8 cellular contexts compared by ENCODE assay signal in the genomic region with DNA sequence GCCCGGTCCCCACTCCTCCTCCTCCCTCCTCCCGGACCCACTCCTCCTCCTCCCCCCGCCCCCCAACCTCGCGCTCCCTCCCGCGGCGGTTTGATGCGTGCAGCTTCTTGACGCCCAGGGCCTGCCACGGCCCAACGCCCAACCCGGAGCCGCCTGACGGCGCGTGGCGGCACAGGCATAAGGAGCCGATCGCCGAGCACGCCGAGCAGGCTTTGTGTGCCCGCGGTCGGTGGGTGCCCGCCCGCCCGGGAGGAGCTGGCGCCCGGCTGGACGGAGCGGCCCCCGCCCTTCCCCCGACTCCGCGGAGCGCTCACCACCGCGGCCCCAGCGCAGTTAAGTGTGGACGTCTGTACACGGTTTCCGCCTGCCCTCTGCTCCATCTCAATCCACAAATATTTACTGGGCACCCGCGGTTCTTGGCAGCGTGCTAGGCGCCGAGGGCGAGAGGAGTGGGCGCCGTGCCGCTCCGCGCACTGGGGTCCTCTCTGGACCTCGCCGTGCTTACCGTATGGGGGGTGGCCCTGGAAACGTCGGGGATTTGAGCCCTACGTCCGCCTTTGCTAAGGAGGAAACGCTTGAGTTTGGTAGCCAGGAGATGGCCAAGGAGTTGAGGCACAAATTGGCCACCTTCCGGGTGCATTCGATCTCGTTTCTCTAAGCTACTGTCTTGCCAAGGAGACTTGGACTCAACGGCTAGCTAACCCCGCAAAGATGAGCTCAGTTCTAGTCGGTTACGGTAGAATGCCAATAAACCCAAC. TPM values are rescaled to one million over a fixed set of nuclear protein-coding genes. Genes with fewer than 3 reads are reported as not detected.
DNase-seq lines count a peak whose midpoint lies in the region; FAIRE-seq lines count a peak whose summit lies in the region.

No MANE protein-coding gene starts in this region.

- H3K9me3 Mint-ChIP-seq in activated naive CD4-positive, alpha-beta T cell treated with anti-CD3 and anti-CD28 coated beads for 36 hours: no peaks in the 10 kb centered on the region

- H3K4me1 Mint-ChIP-seq in activated naive CD4-positive, alpha-beta T cell treated with anti-CD3 and anti-CD28 coated beads for 36 hours (ENCODE audit: low read depth): peaks cover 28% of the 10 kb centered on the region

- CTCF ChIA-PET in activated naive CD4-positive, alpha-beta T cell treated with anti-CD3 and anti-CD28 coated beads for 36 hours (lab: Charles Lee): interaction anchor here (1.2 to 4.0 kb wide), 3 partner anchors 9 to 24 kb away, joined by 5 to 48 read pairs (median 6); a partner anchor contains a TSS

- H3K23ac ChIP-seq in neuronal stem cell (ENCODE audit: low read depth, low read length, poor library complexity): peak overlapping the region; percentile 92

- peak overlapping the region; percentile 82 for H2BK120ac ChIP-seq in neuronal stem cell (ENCODE audit: low read depth, low read length)

- peak overlapping the region; percentile 92 for H2BK5ac ChIP-seq in neuronal stem cell (ENCODE audit: low read length)

- WGBS in neuronal stem cell (ENCODE audit: extremely low coverage in 2 of 2, insufficient read length in 2 of 2, insufficient replicate concordance in 1 of 2), 2 donors: no CpG with 5 or more reads among the region's 70 CpGs

- peak overlapping the region; percentile 7 for H2BK12ac ChIP-seq in neuronal stem cell (ENCODE audit: low read length)

- peak overlapping the region; percentile 88 for H3K27ac Mint-ChIP-seq in activated naive CD4-positive, alpha-beta T cell treated with anti-CD3 and anti-CD28 coated beads for 36 hours

- peak overlapping the region; percentile 82 for H3K4me3 ChIP-seq in SJSA1
- H3K4me3 ChIP-seq in neuronal stem cell (ENCODE audit: low read length in 2 of 2): peak overlapping the region; percentile 83 to 96

- peak overlapping the region; percentile 52 for H3K4me2 ChIP-seq in neuronal stem cell (ENCODE audit: insufficient read depth, low read length, poor library complexity, severe bottlenecking)

- H3K36me3 Mint-ChIP-seq in activated naive CD4-positive, alpha-beta T cell treated with anti-CD3 and anti-CD28 coated beads for 36 hours (ENCODE audit: low read depth): peaks cover 29% of the 10 kb centered on the region

- H4K91ac ChIP-seq in neuronal stem cell (ENCODE audit: low read depth, low read length, poor library complexity): peak overlapping the region; percentile 93

- H2BK15ac ChIP-seq in neuronal stem cell (ENCODE audit: low read length): peak overlapping the region; percentile 87

- H2AK5ac ChIP-seq in neuronal stem cell (ENCODE audit: low read depth, low read length): peak overlapping the region; percentile 10

- no peak for FAIRE-seq in frontal cortex (lab: Jason Lieb, UNC)

- H3K79me1 ChIP-seq in neuronal stem cell (ENCODE audit: low read depth, low read length): peaks cover 8% of the 10 kb centered on the region

- intact Hi-C loops in activated naive CD4-positive, alpha-beta T cell treated with anti-CD3 and anti-CD28 coated beads for 36 hours (cut with micrococcal nuclease): loop anchor here (1.0 kb wide), 4 partner anchors 11 to 64 kb away; a partner anchor contains a TSS

- peak overlapping the region; percentile 80 for H3K27ac ChIP-seq in SJSA1
- peak overlapping the region; percentile 72 for H3K27ac ChIP-seq in neuronal stem cell (replicated peaks; ENCODE audit: low read length)

- peak overlapping the region; percentile 86 for H3K4me3 Mint-ChIP-seq in activated naive CD4-positive, alpha-beta T cell treated with anti-CD3 and anti-CD28 coated beads for 36 hours

- H3K27me3 Mint-ChIP-seq in activated naive CD4-positive, alpha-beta T cell treated with anti-CD3 and anti-CD28 coated beads for 36 hours (ENCODE audit: low read depth): no peaks in the 10 kb centered on the region

- peak overlapping the region; percentile 86 for H3K14ac ChIP-seq in neuronal stem cell (ENCODE audit: low read length)

- H3K9ac ChIP-seq in ES-I3 (ENCODE audit: low read depth, low read length) (peak overlapping the region; percentile 76), neuronal stem cell (ENCODE audit: low read depth, low read length, poor library complexity) (peak overlapping the region; percentile 98)

- H3K27me3 ChIP-seq in SJSA1 (replicated peaks) (no peaks in the 10 kb centered on the region), neuronal stem cell (ENCODE audit: control insufficient read depth in 3 of 3, insufficient read depth in 3 of 3, low read depth in 1 of 3, low read length in 3 of 3) (no peaks in the 10 kb centered on the region)

- DNase-seq in HCEC 1CT (peak; percentile 91), MV-4-11 (lab: John Stamatoyannopoulos, UW) (peak; percentile 87), SJSA1 (ENCODE audit: low read depth in 1 of 2, low spot score in 2 of 2) (peak; percentile 82 to 99), frontal cortex (ENCODE audit: low spot score in 2 of 2) (peak; percentile 97 to 98), neuronal stem cell (ENCODE audit: low spot score) (peak; percentile 94), stromal cell of bone marrow (ENCODE audit: low read depth) (peak; percentile 94)
- peak; percentile 98 for DNase-seq in activated naive CD4-positive, alpha-beta T cell treated with anti-CD3 and anti-CD28 coated beads for 36 hours

- H3K4me1 ChIP-seq in ES-I3 (ENCODE audit: insufficient read depth, low read length) (peaks cover 31% of the 10 kb centered on the region), SJSA1 (replicated peaks) (peaks cover 36% of the 10 kb centered on the region), neuronal stem cell (ENCODE audit: control insufficient read depth in 2 of 2, insufficient read depth in 1 of 2, low read depth in 1 of 2, low read length in 2 of 2) (peaks cover 26 to 36% of the 10 kb centered on the region in 2 donors)

- peak overlapping the region; percentile 88 for H2AFZ ChIP-seq in neuronal stem cell (ENCODE audit: low read length)

- peak overlapping the region; percentile 99 for H3K18ac ChIP-seq in neuronal stem cell (ENCODE audit: low read length)

- H3K36me3 ChIP-seq in ES-I3 (ENCODE audit: insufficient read depth, low read length): no peaks in the 10 kb centered on the region
- H3K36me3 ChIP-seq in SJSA1: peaks cover 42% of the 10 kb centered on the region
- H3K36me3 ChIP-seq in neuronal stem cell (replicated peaks in 1 of 2; ENCODE audit: control insufficient read depth in 2 of 2, insufficient read depth in 2 of 2, low read length in 2 of 2): peaks cover 2 to 23% of the 10 kb centered on the region in 2 donors

- H4K8ac ChIP-seq in neuronal stem cell (ENCODE audit: low read depth, low read length): peak overlapping the region; percentile 83

- H3K9me3 ChIP-seq in ES-I3 (ENCODE audit: control insufficient read depth, insufficient read depth, low read length) (no peaks in the 10 kb centered on the region), SJSA1 (replicated peaks) (no peaks in the 10 kb centered on the region), neuronal stem cell (replicated peaks in 1 of 2; ENCODE audit: control insufficient read depth in 2 of 2, insufficient read depth in 1 of 2, low read depth in 1 of 2, low read length in 2 of 2) (no peaks in the 10 kb centered on the region)

- peak overlapping the region; percentile 87 for H3K4ac ChIP-seq in neuronal stem cell (ENCODE audit: low read length)

RNA-seq across cellular contexts. Expression of a gene that starts 0.4 kb away (rescaled TPM):
- 324 and 387 TPM in 2 replicates for total RNA-seq in SJSA1 (2014; rRNA removed; shearing (Covaris generic))
- 100 to 1,000 TPM; 282 to 283 TPM for total RNA-seq in activated naive CD4-positive, alpha-beta T cell treated with anti-CD3 and anti-CD28 coated beads for 36 hours
- total RNA-seq in frontal cortex: 63.6 TPM
- polyA plus RNA-seq in neuronal stem cell (2013, experiment 1 of 2): 450 TPM
- polyA plus RNA-seq in neuronal stem cell (2013, experiment 2 of 2): 442 TPM

RNA-seq across cellular contexts. Expression of a gene that starts 11.0 kb away (rescaled TPM):
- 70.0 and 126 TPM in 2 replicates for total RNA-seq in SJSA1 (2014; rRNA removed; shearing (Covaris generic))
- total RNA-seq in activated naive CD4-positive, alpha-beta T cell treated with anti-CD3 and anti-CD28 coated beads for 36 hours: 100 to 1,000 TPM in 1 of 2 experiments, 10 to 100 TPM in 1; 91.1 to 114 TPM
- 14.7 TPM for total RNA-seq in frontal cortex
- polyA plus RNA-seq in neuronal stem cell (2013, experiment 1 of 2): 31.9 TPM
- polyA plus RNA-seq in neuronal stem cell (2013, experiment 2 of 2): 30.3 TPM

RNA-seq across cellular contexts. Expression of a gene that starts 15.4 kb away (rescaled TPM):
- total RNA-seq in SJSA1 (2014; rRNA removed; shearing (Covaris generic)): 36.9 and 37.3 TPM in 2 replicates
- total RNA-seq in activated naive CD4-positive, alpha-beta T cell treated with anti-CD3 and anti-CD28 coated beads for 36 hours: 10 to 100 TPM; 55.2 to 55.8 TPM
- 14.3 TPM for total RNA-seq in frontal cortex
- 136 TPM for polyA plus RNA-seq in neuronal stem cell (2013, experiment 1 of 2)
- 127 TPM for polyA plus RNA-seq in neuronal stem cell (2013, experiment 2 of 2)

RNA-seq across cellular contexts. Expression of a gene that starts 23.3 kb away (rescaled TPM):
- total RNA-seq in SJSA1 (2014; rRNA removed; shearing (Covaris generic)): 13.8 and 21.5 TPM in 2 replicates
- 10 to 100 TPM; 24.8 to 28.7 TPM for total RNA-seq in activated naive CD4-positive, alpha-beta T cell treated with anti-CD3 and anti-CD28 coated beads for 36 hours
- total RNA-seq in frontal cortex: 7.3 TPM
- 32.9 TPM for polyA plus RNA-seq in neuronal stem cell (2013, experiment 1 of 2)
- 33.3 TPM for polyA plus RNA-seq in neuronal stem cell (2013, experiment 2 of 2)

RNA-seq across cellular contexts. Expression of a gene that starts 23.6 kb away (rescaled TPM):
- total RNA-seq in SJSA1 (2014; rRNA removed; shearing (Covaris generic)): 6.4 and 6.5 TPM in 2 replicates
- 10 to 100 TPM; 35.3 to 35.5 TPM for total RNA-seq in activated naive CD4-positive, alpha-beta T cell treated with anti-CD3 and anti-CD28 coated beads for 36 hours
- total RNA-seq in frontal cortex: 5.7 TPM
- polyA plus RNA-seq in neuronal stem cell (2013, experiment 1 of 2): 48.9 TPM
- 45.3 TPM for polyA plus RNA-seq in neuronal stem cell (2013, experiment 2 of 2)

Comparison
In these comparisons a context has a peak if more than half of its experiments do, and no peak if none do; other contexts are left out.
1. Peak in every context shown above with its lines: DNase-seq, H3K4me3 ChIP-seq and H3K27ac ChIP-seq.